9 cellular contexts compared by ENCODE assay signal in genomic region chr7:82247814-82248433, GRCh38.
DNase-seq lines count a peak whose midpoint lies in the region; ATAC-seq, FAIRE-seq and TF ChIP-seq lines count a peak whose summit lies in the region.
"Had no signal": no experiment of that assay in that cellular context is flagged by ENCODE, and none has a peak within 500 bp of the region (broad histone marks: within the 10 kb centered on the region; RNA-seq: fewer than 3 reads in every experiment).

No MANE protein-coding gene starts in this region.

- H3K27ac ChIP-seq in kidney (ENCODE audit: low read depth in 2 of 2, low read length in 2 of 2) = no peak overlapping the region

- H3K36me3 ChIP-seq in BE2C (no peaks in the 10 kb centered on the region), kidney (ENCODE audit: control insufficient read depth in 1 of 2, insufficient read depth in 2 of 2, low read length in 2 of 2) (no peaks in the 10 kb centered on the region)

- H3K4me1 ChIP-seq in BE2C = peaks cover 20% of the 10 kb centered on the region
- no peaks in the 10 kb centered on the region for H3K4me1 ChIP-seq in kidney (ENCODE audit: control insufficient read depth in 1 of 2, insufficient read depth in 1 of 2, low read depth in 1 of 2, low read length in 2 of 2)

- H3K27ac Mint-ChIP-seq in HFFc6 = no peak overlapping the region
- H3K27ac Mint-ChIP-seq in stimulated activated effector memory CD8-positive, alpha-beta T cell treated with anti-CD3 and anti-CD28 coated beads, Interleukin-12 subunit alpha, Interleukin-12 subunit beta, amount 100 ng/mL, for 72 hours = no peak overlapping the region
- H3K27ac Mint-ChIP-seq: activated B cell treated with CpG ODN at 0.5 μM for 24 hours had no signal

- TF ChIP-seq CTCF in BE2C (IDR thresholded peaks at IDR 0.05; ENCODE audit: low read depth, low read length) (peak; percentile 83), HFFc6 (IDR thresholded peaks at IDR 0.05) (peak; percentile 81), kidney (IDR thresholded peaks at IDR 0.05; ENCODE audit: borderline replicate concordance, extremely low read depth, insufficient read depth) (peak; percentile 36)

- no peak overlapping the region for H3K9ac ChIP-seq in kidney (ENCODE audit: low read length in 2 of 2)

- H3K27me3 ChIP-seq in BE2C = no peaks in the 10 kb centered on the region

- peaks cover 14% of the 10 kb centered on the region; the same call in 1 of the 2 replicates for H3K4me1 Mint-ChIP-seq in HFFc6 (ENCODE audit: low read depth)
- H3K4me1 Mint-ChIP-seq in stimulated activated effector memory CD8-positive, alpha-beta T cell treated with anti-CD3 and anti-CD28 coated beads, Interleukin-12 subunit alpha, Interleukin-12 subunit beta, amount 100 ng/mL, for 72 hours = no peaks in the 10 kb centered on the region
- H3K4me1 Mint-ChIP-seq: activated B cell treated with CpG ODN at 0.5 μM for 24 hours had no signal

- no peak overlapping the region for H3K4me3 Mint-ChIP-seq in HFFc6
- no peak overlapping the region for H3K4me3 Mint-ChIP-seq in stimulated activated effector memory CD8-positive, alpha-beta T cell treated with anti-CD3 and anti-CD28 coated beads, Interleukin-12 subunit alpha, Interleukin-12 subunit beta, amount 100 ng/mL, for 72 hours
- H3K4me3 Mint-ChIP-seq: activated B cell treated with CpG ODN at 0.5 μM for 24 hours had no signal

- no peaks in the 10 kb centered on the region for H3K9me3 ChIP-seq in BE2C
- H3K9me3 ChIP-seq in kidney (ENCODE audit: control insufficient read depth in 1 of 2, low read length in 2 of 2) = no peaks in the 10 kb centered on the region

- ATAC-seq in stimulated activated effector memory CD8-positive, alpha-beta T cell treated with anti-CD3 and anti-CD28 coated beads, Interleukin-12 subunit alpha, Interleukin-12 subunit beta, amount 100 ng/mL, for 72 hours = no peak

- intact Hi-C loops in kidney (cut with DNase I) = no loop called here

- H3K4me3 ChIP-seq in BE2C (ENCODE audit: low read depth, low read length) (no peak overlapping the region), kidney (ENCODE audit: low read length in 2 of 2) (no peak overlapping the region)

- DNase-seq in BE2C (no peak), HFFc6 (peak; percentile 25), SW480 (ENCODE audit: low spot score) (peak; percentile 40), kidney (no peak), NCI-H345 (lab: John Stamatoyannopoulos, UW) (no peak)
- DNase-seq in stimulated activated naive CD4-positive, alpha-beta T cell treated with Interleukin-2 at 50 U/mL for 16 hours (lab: John Stamatoyannopoulos, UW) = no peak
- no peak for DNase-seq in activated CD4-positive, alpha-beta T cell treated with anti-CD3 and anti-CD28 coated beads, Interleukin-2, amount 50 U/mL, for 1 hour
- DNase-seq in stimulated activated effector memory CD8-positive, alpha-beta T cell treated with anti-CD3 and anti-CD28 coated beads, Interleukin-12 subunit alpha, Interleukin-12 subunit beta, amount 100 ng/mL, for 72 hours (ENCODE audit: low spot score in 2 of 2) = no peak
- DNase-seq: activated B cell treated with CpG ODN at 0.5 μM for 24 hours had no signal

- no peaks in the 10 kb centered on the region for H3K27me3 Mint-ChIP-seq in HFFc6 (ENCODE audit: insufficient read depth)
- H3K27me3 Mint-ChIP-seq: activated B cell treated with CpG ODN at 0.5 μM for 24 hours had no signal

- no peaks in the 10 kb centered on the region for H3K36me3 Mint-ChIP-seq in HFFc6 (ENCODE audit: low read depth)
- no peaks in the 10 kb centered on the region for H3K36me3 Mint-ChIP-seq in stimulated activated effector memory CD8-positive, alpha-beta T cell treated with anti-CD3 and anti-CD28 coated beads, Interleukin-12 subunit alpha, Interleukin-12 subunit beta, amount 100 ng/mL, for 72 hours

- FAIRE-seq in kidney (lab: Jason Lieb, UNC) = no peak

- H3K9me3 Mint-ChIP-seq in HFFc6 = no peaks in the 10 kb centered on the region
- no peaks in the 10 kb centered on the region for H3K9me3 Mint-ChIP-seq in stimulated activated effector memory CD8-positive, alpha-beta T cell treated with anti-CD3 and anti-CD28 coated beads, Interleukin-12 subunit alpha, Interleukin-12 subunit beta, amount 100 ng/mL, for 72 hours
- H3K9me3 Mint-ChIP-seq: activated B cell treated with CpG ODN at 0.5 μM for 24 hours had no signal

Comparison
In these comparisons a context has a peak if more than half of its experiments do, and no peak if none do; other contexts are left out.
1. DNase-seq: peak in HFFc6 (single experiment) and SW480 (single experiment); none in BE2C (single experiment), kidney (single experiment), NCI-H345 (single experiment), stimulated activated naive CD4-positive, alpha-beta T cell treated with Interleukin-2 at 50 U/mL for 16 hours (single experiment), activated CD4-positive, alpha-beta T cell treated with anti-CD3 and anti-CD28 coated beads, Interleukin-2, amount 50 U/mL, for 1 hour (single experiment) and stimulated activated effector memory CD8-positive, alpha-beta T cell treated with anti-CD3 and anti-CD28 coated beads, Interleukin-12 subunit alpha, Interleukin-12 subunit beta, amount 100 ng/mL, for 72 hours (0 of 2).
2. Peak in every context shown above with its lines, with median percentiles within 50 percentile points of each other: CTCF ChIP-seq.